ENCODE assay signal across 8 cellular contexts in genomic region chr2:230219419-230220331, GRCh38. TPM values are rescaled to one million over a fixed set of nuclear protein-coding genes. Genes with fewer than 3 reads are reported as not detected.
DNase-seq lines count a peak whose midpoint lies in the region; ATAC-seq, FAIRE-seq and TF ChIP-seq lines count a peak whose summit lies in the region.

TSS of gene SP110 (minus strand) at chr2:230219984. CDS start at chr2:230216927, 3,057 bp downstream.

- H3K4me3 ChIP-seq in H1 (ENCODE audit: extremely low read depth in 1 of 4, insufficient read depth in 2 of 4, low read depth in 3 of 4, low read length in 4 of 4) (peak within 1 kb of the TSS; percentile 16 to 58 (median 36); a peak in 7 of 8 replicates), mesendoderm (ENCODE audit: low read length) (no peak within 1 kb of the TSS)

- no peaks in the 10 kb centered on the region for H3K79me1 ChIP-seq in H1 (ENCODE audit: low read depth, low read length)
- no peaks in the 10 kb centered on the region for H3K79me1 ChIP-seq in mesendoderm (ENCODE audit: low read length)

- DNase-seq in NCI-H1417 (lab: John Stamatoyannopoulos, UW), result peak in 2 of 3 experiments; percentile 14 to 23
- no peak for DNase-seq in NCI-H1417 treated with DMSO at 0.1 percent for 48 hours (lab: John Stamatoyannopoulos, UW)
- peak; percentile 27 for DNase-seq in NCI-H69 (lab: John Stamatoyannopoulos, UW)
- peak; percentile 86 for DNase-seq in activated CD8-positive, alpha-beta memory T cell treated with anti-CD3 and anti-CD28 coated beads for 24 hours
- peak; percentile 33 to 73 for DNase-seq in H1 (ENCODE audit: low read depth in 1 of 2, low spot score in 2 of 2)
- peak; percentile 85 for DNase-seq in mesendoderm
- peak; percentile 75 for DNase-seq in stimulated activated CD8-positive, alpha-beta memory T cell treated with anti-CD3 and anti-CD28 coated beads, Interleukin-15, amount 100 ng/mL, for 1 hour (ENCODE audit: low read depth)

- no peak for TF ChIP-seq EP300 in H1 (IDR thresholded peaks at IDR 0.05; ENCODE audit: borderline replicate concordance in 1 of 2, low read depth in 2 of 2, low read length in 2 of 2)

- no peak within 1 kb of the TSS for H3K14ac ChIP-seq in H1 (ENCODE audit: insufficient read length)

- H2BK15ac ChIP-seq in H1 (ENCODE audit: low read length), result no peak within 1 kb of the TSS
- H2BK15ac ChIP-seq in mesendoderm (replicated peaks; ENCODE audit: low read depth), result peak within 1 kb of the TSS; percentile 61

- peak; percentile 6 to 7; a peak in 1 of 4 replicates for TF ChIP-seq RAD21 in H1 (IDR thresholded peaks at IDR 0.05 in 1 of 2, conservative IDR thresholded peaks at IDR 0.05 in 1 of 2; ENCODE audit: low read depth in 2 of 2, low read length in 2 of 2)

- H3K18ac ChIP-seq in H1 (ENCODE audit: extremely low read depth, low read length) (peak within 1 kb of the TSS; percentile 3; the same call in 1 of the 2 replicates), mesendoderm (ENCODE audit: low read length) (peak within 1 kb of the TSS; percentile 18)

- H3K4me1 ChIP-seq in H1 (replicated peaks in 1 of 4; ENCODE audit: control insufficient read depth in 3 of 4, insufficient read depth in 4 of 4, low read length in 3 of 4) (peaks cover 0 to 6% (median 1%) of the 10 kb centered on the region in 4 experiments; a peak in 3 of 7 replicates), mesendoderm (ENCODE audit: control insufficient read depth, low read depth, low read length) (no peaks in the 10 kb centered on the region)

- no peak within 1 kb of the TSS; the same call in 1 of the 2 replicates for H4K8ac ChIP-seq in H1 (ENCODE audit: extremely low read depth, insufficient read depth, low read length)
- H4K8ac ChIP-seq in mesendoderm (ENCODE audit: low read depth, low read length), result no peak within 1 kb of the TSS

- no peak within 1 kb of the TSS for H3K56ac ChIP-seq in H1 (replicated peaks; ENCODE audit: insufficient read length, low read depth, low read length)
- H3K56ac ChIP-seq in mesendoderm (ENCODE audit: low read length), result peak within 1 kb of the TSS; percentile 86

- H3K23ac ChIP-seq in H1 (ENCODE audit: insufficient read length), result no peak within 1 kb of the TSS
- H3K23ac ChIP-seq in mesendoderm (ENCODE audit: low read length), result no peak within 1 kb of the TSS

- H2BK120ac ChIP-seq in H1 (replicated peaks; ENCODE audit: low read depth, low read length) (no peak within 1 kb of the TSS), mesendoderm (ENCODE audit: low read depth, low read length) (no peak within 1 kb of the TSS)

- H3K23me2 ChIP-seq in H1 (ENCODE audit: low read depth, low read length), result peaks cover 2% of the 10 kb centered on the region; the same call in 1 of the 2 replicates

- H3K79me2 ChIP-seq in H1 (ENCODE audit: control insufficient read depth in 1 of 2, insufficient read depth in 2 of 2, low read length in 2 of 2) (no peaks in the 10 kb centered on the region), mesendoderm (ENCODE audit: control insufficient read depth, insufficient read depth, low read length) (no peaks in the 10 kb centered on the region)

- H4K20me1 ChIP-seq in H1 (replicated peaks in 1 of 2; ENCODE audit: control insufficient read depth in 1 of 2, insufficient read depth in 2 of 2, low read length in 2 of 2), result no peaks in the 10 kb centered on the region

- H2BK5ac ChIP-seq in H1 (ENCODE audit: low read depth, low read length), result peak within 1 kb of the TSS; percentile 66; the same call in 1 of the 2 replicates
- H2BK5ac ChIP-seq in mesendoderm (ENCODE audit: low read length), result no peak within 1 kb of the TSS

- peak; percentile 82 for ATAC-seq in HG02885 (IDR thresholded peaks at IDR 0.05; ENCODE audit: poor library complexity, unreplicated experiment)

- 32% methylated on average over 19 of the region's 19 CpGs; no CpG with 5 or more reads in 1 of the 2 experiments for WGBS in H1 (ENCODE audit: extremely low coverage in 1 of 2, insufficient coverage in 1 of 2, insufficient read length in 1 of 2, insufficient replicate concordance in 2 of 2, low coverage in 1 of 2, low lambda C conversion rate in 2 of 2, missing lambda C conversion rate in 1 of 2), 2 experiments
- WGBS in mesendoderm (ENCODE audit: extremely low coverage, insufficient coverage, low lambda C conversion rate), result no CpG with 5 or more reads among the region's 19 CpGs

- CTCF ChIA-PET in H1 (lab: Charles Lee; ENCODE audit: partially characterized antibody), result interaction anchor here (0.9 to 1.1 kb wide), 3 partner anchors 13 to 152 kb away, joined by 3 to 4 read pairs (median 3); no protein-coding TSS in a partner anchor

- H3K36me3 ChIP-seq in H1 (ENCODE audit: control insufficient read depth in 2 of 4, insufficient read depth in 4 of 4, low read length in 3 of 4) (no peaks in the 10 kb centered on the region), mesendoderm (ENCODE audit: control insufficient read depth, insufficient read depth, low read length) (no peaks in the 10 kb centered on the region)

- H3K4ac ChIP-seq in H1 (replicated peaks; ENCODE audit: insufficient read length, low read depth, low read length) (peak within 1 kb of the TSS; percentile 38), mesendoderm (ENCODE audit: low read depth, low read length) (no peak within 1 kb of the TSS)

- POLR2A ChIA-PET in H1 (lab: Charles Lee; ENCODE audit: partially characterized antibody), result interaction anchor here (0.6 kb wide), 1 partner anchor 567 kb away, joined by 3 read pairs; no protein-coding TSS in a partner anchor

- peak within 1 kb of the TSS; percentile 64 for H4K5ac ChIP-seq in H1 (ENCODE audit: insufficient read length, low read depth, low read length)
- H4K5ac ChIP-seq in mesendoderm (ENCODE audit: low read length), result no peak within 1 kb of the TSS

- peak within 1 kb of the TSS; percentile 100 for H2AFZ ChIP-seq in H1 (ENCODE audit: low read length)

- H3K9ac ChIP-seq in H1 (replicated peaks in 1 of 4; ENCODE audit: extremely low read depth in 1 of 4, low read depth in 3 of 4, low read length in 3 of 4) (peak within 1 kb of the TSS in 2 of 4 experiments; percentile 9 to 39; a peak in 4 of 7 replicates), mesendoderm (ENCODE audit: low read length) (peak within 1 kb of the TSS; percentile 43)

- H2AK5ac ChIP-seq in H1 (ENCODE audit: low read depth, low read length) (no peak within 1 kb of the TSS), mesendoderm (ENCODE audit: low read length) (no peak within 1 kb of the TSS)

- no peak within 1 kb of the TSS for H3K27ac ChIP-seq in H1 (ENCODE audit: low read depth, low read length)
- H3K27ac ChIP-seq in mesendoderm (ENCODE audit: low read depth, low read length), result no peak within 1 kb of the TSS

- peak; percentile 66 for FAIRE-seq in H1 (lab: Jason Lieb, UNC)

- no peak within 1 kb of the TSS for H2BK20ac ChIP-seq in H1 (ENCODE audit: low read length)

- H3K27me3 ChIP-seq in H1 (replicated peaks in 1 of 4; ENCODE audit: control insufficient read depth in 3 of 4, extremely low read depth in 1 of 4, insufficient read depth in 3 of 4, low read length in 3 of 4) (no peaks in the 10 kb centered on the region), mesendoderm (ENCODE audit: insufficient read depth, low read length, poor library complexity) (no peaks in the 10 kb centered on the region)

- TF ChIP-seq CTCF in H1 (IDR thresholded peaks at IDR 0.05; ENCODE audit: control extremely low read depth in 1 of 3, insufficient read depth in 1 of 3, low read depth in 1 of 3, low read length in 3 of 3), result no peak

- H3K9me3 ChIP-seq in H1 (ENCODE audit: insufficient read depth in 2 of 2, low read depth in 1 of 2, low read length in 1 of 2), result no peaks in the 10 kb centered on the region

- H3K4me2 ChIP-seq in H1 (ENCODE audit: insufficient read depth in 1 of 2, low read depth in 2 of 2, low read length in 2 of 2), result peak within 1 kb of the TSS; percentile 62 to 68
- H3K4me2 ChIP-seq in mesendoderm (ENCODE audit: low read length), result peak within 1 kb of the TSS; percentile 44

- no peak within 1 kb of the TSS for H4K91ac ChIP-seq in H1 (replicated peaks; ENCODE audit: insufficient read length, low read length)

- TF ChIP-seq POLR2A in H1 (IDR thresholded peaks at IDR 0.05; ENCODE audit: control extremely low read depth in 1 of 2, low read depth in 2 of 2, low read length in 2 of 2), result peak in 1 of 2 experiments; percentile 61; a peak in 2 of 3 replicates

- no peak within 1 kb of the TSS for H2BK12ac ChIP-seq in H1 (ENCODE audit: low read depth, low read length)

TF ChIP-seq in H1, 55 proteins besides CTCF, POLR2A, EP300 and RAD21 (continues in another document):
- no peak for TF ChIP-seq SP1 (IDR thresholded peaks at IDR 0.05; ENCODE audit: low read depth, low read length)
- TF ChIP-seq GABPA (IDR thresholded peaks at IDR 0.05; ENCODE audit: borderline replicate concordance, insufficient read depth, low read length), result no peak
- no peak for TF ChIP-seq SP2 (IDR thresholded peaks at IDR 0.05; ENCODE audit: low read length)
- no peak for TF ChIP-seq SP4 (IDR thresholded peaks at IDR 0.05; ENCODE audit: low read length)
- no peak for TF ChIP-seq CHD1 (IDR thresholded peaks at IDR 0.05; ENCODE audit: low read depth, low read length)
- TF ChIP-seq SIRT6 (IDR thresholded peaks at IDR 0.05; ENCODE audit: low read length), result no peak
- TF ChIP-seq CBX5 (IDR thresholded peaks at IDR 0.05; ENCODE audit: low read depth, low read length), result no peak
- no peak for TF ChIP-seq NANOG (IDR thresholded peaks at IDR 0.05; ENCODE audit: insufficient read depth, low read depth, low read length, poor library complexity, severe bottlenecking)
- no peak for TF ChIP-seq NRF1 (IDR thresholded peaks at IDR 0.05; ENCODE audit: low read depth, low read length)
- no peak for TF ChIP-seq TAF7 (optimal IDR thresholded peaks at IDR 0.05; ENCODE audit: borderline replicate concordance, low read depth, low read length)
- 0 out of 2 replicates have a peak, but pooled peaks have one; percentile 9 for TF ChIP-seq MAX (IDR thresholded peaks at IDR 0.05)
- 0 out of 4 replicates have a peak, but pooled peaks of 1 of the 2 experiments have one; percentile 37 for TF ChIP-seq SIN3A (conservative IDR thresholded peaks at IDR 0.05 in 1 of 2, IDR thresholded peaks at IDR 0.05 in 1 of 2; ENCODE audit: low read depth in 1 of 2, low read length in 2 of 2)

RNA-seq across cellular contexts. Expression of gene SP110, which starts in this region (rescaled TPM):
- 7.1 and 8.2 TPM in 2 replicates for total RNA-seq in H1 (2021; fragmentation: NEBNext Ultra II Directional; extraction: Animal tissue kit (Norgen Biotek cat#: 25700))
- polyA plus RNA-seq in H1 (2011; rRNA removed), result 3.1 and 4.3 TPM in 2 replicates
- 2.1 TPM for polyA plus RNA-seq in H1 (2011; cell fraction: cytosol; rRNA removed)
- polyA plus RNA-seq in H1 (2011; cell fraction: nucleus; rRNA removed), result 7.3 TPM
- 3.9 to 6.4 TPM (median 4.9 TPM) in 4 replicates for polyA plus RNA-seq in H1 (2012, experiment 1 of 2)
- polyA plus RNA-seq in H1 (2012, experiment 2 of 2), result 0.66 TPM
- polyA plus RNA-seq in H1 (2013, experiment 1 of 2), result 9.7 TPM
- polyA plus RNA-seq in H1 (2013, experiment 2 of 2), result 9.9 TPM
- polyA minus RNA-seq in H1 (2011; rRNA and poly(A)+ RNA removed), result 4.3 and 5.0 TPM in 2 replicates
- polyA minus RNA-seq in H1 (2011; cell fraction: cytosol; rRNA and poly(A)+ RNA removed), result not detected
- polyA minus RNA-seq in H1 (2011; cell fraction: nucleus; rRNA and poly(A)+ RNA removed), result 8.1 TPM
- polyA plus RNA-seq in mesendoderm (2013, experiment 1 of 2), result 11.3 TPM
- polyA plus RNA-seq in mesendoderm (2013, experiment 2 of 2), result 10.7 TPM
